1 cellular context compared by ENCODE assay signal in genomic region chr16:12999368-12999767, GRCh38.
A peak's percentile ranks its signal among the peaks of the same experiment; 100 is the strongest.
TF ChIP-seq lines count a peak whose summit lies in the region.

No MANE protein-coding gene starts in this region.

TF ChIP-seq in K562, 482 proteins besides CTCF, POLR2A, EP300 and RAD21 (continued from another document):
- 0 out of 2 replicates have a peak, but pooled peaks have one; percentile 31 for TF ChIP-seq JUNB (CRISPR knock-in tag; conservative IDR thresholded peaks at IDR 0.05)
- no peak for TF ChIP-seq KHSRP (IDR thresholded peaks at IDR 0.05)
- TF ChIP-seq HOXB6 (CRISPR knock-in tag; IDR thresholded peaks at IDR 0.05; ENCODE audit: borderline replicate concordance): no peak
